Comparison of ENCODE assay signal across 16 cellular contexts in the genomic region with DNA sequence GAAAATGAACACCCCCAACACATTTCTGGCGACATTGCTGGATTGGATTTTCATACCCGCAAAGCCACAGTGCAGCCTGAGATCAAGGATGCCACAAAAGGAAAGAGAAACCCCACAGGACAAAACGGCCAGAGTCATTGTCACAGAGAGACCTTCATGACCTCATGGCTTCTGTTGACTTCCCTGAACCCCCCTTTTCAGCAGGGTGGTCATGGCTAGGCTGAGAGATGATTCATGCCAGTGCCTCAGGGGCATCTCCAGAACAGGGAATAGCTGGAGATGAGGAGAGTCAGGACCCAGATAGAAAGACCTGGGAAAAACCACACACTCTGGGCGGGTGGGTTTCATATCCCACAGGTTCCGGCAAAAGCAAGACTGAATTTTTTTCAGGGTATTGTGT.
DNase-seq lines count a peak whose midpoint lies in the region; TF ChIP-seq lines count a peak whose summit lies in the region.
"Had no signal": no experiment of that assay in that cellular context is flagged by ENCODE, and none has a peak within 500 bp of the region (broad histone marks: within the 10 kb centered on the region; RNA-seq: fewer than 3 reads in every experiment).

No MANE protein-coding gene starts in this region.

- H3K4me1 ChIP-seq in SJSA1 (replicated peaks) (peaks cover 30% of the 10 kb centered on the region), sigmoid colon (no peaks in the 10 kb centered on the region)
- H3K4me1 ChIP-seq in CD4-positive, alpha-beta memory T cell (ENCODE audit: insufficient read depth, low read length) = no peaks in the 10 kb centered on the region

- H3K9me3 ChIP-seq in SJSA1 (replicated peaks) = peaks cover 7% of the 10 kb centered on the region
- H3K9me3 ChIP-seq in sigmoid colon = peaks cover 3 to 5% (median 4%) of the 10 kb centered on the region in 4 donors
- no peaks in the 10 kb centered on the region for H3K9me3 ChIP-seq in CD4-positive, alpha-beta memory T cell (ENCODE audit: control insufficient read depth in 1 of 2, low read length in 2 of 2)

- H3K27me3 Mint-ChIP-seq in CD4-positive, alpha-beta memory T cell = peaks cover 1 to 8% of the 10 kb centered on the region in 2 donors

- no peak for TF ChIP-seq POLR2A in sigmoid colon (IDR thresholded peaks at IDR 0.05)

- no peaks in the 10 kb centered on the region; the same call in 1 of the 2 replicates for H3K36me3 ChIP-seq in SJSA1
- H3K36me3 ChIP-seq in sigmoid colon = no peaks in the 10 kb centered on the region
- H3K36me3 ChIP-seq in CD4-positive, alpha-beta memory T cell (ENCODE audit: insufficient read depth, low read length) = no peaks in the 10 kb centered on the region

- no peaks in the 10 kb centered on the region for H3K36me3 Mint-ChIP-seq in CD4-positive, alpha-beta memory T cell
- H3K36me3 Mint-ChIP-seq: CD14-positive monocyte had no signal

- H3K4me3 Mint-ChIP-seq in CD4-positive, alpha-beta memory T cell = no peak overlapping the region
- H3K4me3 Mint-ChIP-seq: CD14-positive monocyte; CD4-positive, alpha-beta T cell had no signal

- H3K4me3 ChIP-seq in SJSA1 (no peak overlapping the region), sigmoid colon (no peak overlapping the region)
- H3K4me3 ChIP-seq in CD4-positive, alpha-beta memory T cell (ENCODE audit: low read length in 2 of 2) = no peak overlapping the region
- H3K4me3 ChIP-seq: GM23248 had no signal

- H3K4me1 Mint-ChIP-seq in CD4-positive, alpha-beta memory T cell = peaks cover 0 to 1% (median 0%) of the 10 kb centered on the region in 4 donors
- H3K4me1 Mint-ChIP-seq: CD14-positive monocyte had no signal

- WGBS in sigmoid colon, 2 donors = 80 to 82% methylated on average over 5 of the region's 5 CpGs

- no peak for TF ChIP-seq CTCF in sigmoid colon (IDR thresholded peaks at IDR 0.05)
- TF ChIP-seq CTCF in GM10248 (IDR thresholded peaks at IDR 0.05; ENCODE audit: control extremely low read depth, extremely low read depth, low read depth, missing control alignments) = no peak

- DNase-seq in M059J (ENCODE audit: low read depth) = peak; percentile 63
- peak in 1 of 2 experiments; percentile 52 for DNase-seq in SJSA1 (ENCODE audit: low read depth in 1 of 2, low spot score in 2 of 2)
- peak; percentile 27 for DNase-seq in sigmoid colon
- DNase-seq in CD4-positive, alpha-beta memory T cell = no peak
- no peak for DNase-seq in GM10248 (ENCODE audit: extremely low spot score)
- no peak for DNase-seq in NCI-H510A treated with DMSO at 0.1 percent for 48 hours (lab: John Stamatoyannopoulos, UW)
- DNase-seq: Calu3; CD4-positive, alpha-beta T cell; COR-L47; DMS53; DMS79 treated with DMSO at 0.1 percent for 48 hours; GF-D8; GM23248; H7; HCEC 1CT had no signal

- peak overlapping the region; percentile 27 for H3K27ac ChIP-seq in SJSA1
- H3K27ac ChIP-seq in sigmoid colon = no peak overlapping the region
- H3K27ac ChIP-seq in CD4-positive, alpha-beta memory T cell (ENCODE audit: low read depth, low read length) = no peak overlapping the region
- H3K27ac ChIP-seq: GM23248 had no signal

- H3K27me3 ChIP-seq in SJSA1 (replicated peaks) (no peaks in the 10 kb centered on the region), sigmoid colon (peaks cover 0 to 8% (median 0%) of the 10 kb centered on the region in 3 donors)
- H3K27me3 ChIP-seq in CD4-positive, alpha-beta memory T cell (ENCODE audit: insufficient read depth, low read length) = no peaks in the 10 kb centered on the region

- no peak overlapping the region for H3K27ac Mint-ChIP-seq in CD4-positive, alpha-beta memory T cell
- H3K27ac Mint-ChIP-seq: CD14-positive monocyte; CD4-positive, alpha-beta T cell had no signal

- CTCF ChIA-PET in CD4-positive, alpha-beta memory T cell (lab: Charles Lee; ENCODE audit: partially characterized antibody) = no interaction called here
- CTCF ChIA-PET in GM10248 (lab: Yijun Ruan, JAX) = no interaction called here

- no peak for TF ChIP-seq EP300 in sigmoid colon (IDR thresholded peaks at IDR 0.05)

- peaks cover 0 to 7% (median 2%) of the 10 kb centered on the region in 8 donors for H3K9me3 Mint-ChIP-seq in CD4-positive, alpha-beta memory T cell
- H3K9me3 Mint-ChIP-seq: CD4-positive, alpha-beta T cell had no signal

- POLR2A ChIA-PET in CD4-positive, alpha-beta memory T cell (lab: Charles Lee; ENCODE audit: partially characterized antibody) = no interaction called here
- POLR2A ChIA-PET in GM10248 (lab: Yijun Ruan, JAX) = no interaction called here

- intact Hi-C loops in sigmoid colon (cut with DNase I) = no loop called here
- intact Hi-C loops in CD4-positive, alpha-beta memory T cell (cut with micrococcal nuclease) = no loop called here

Comparison
In these comparisons a context has a peak if more than half of its experiments do, and no peak if none do; other contexts are left out.
1. DNase-seq: peak in M059J (single experiment) and sigmoid colon (single experiment); none in CD4-positive, alpha-beta memory T cell (0 of 5), GM10248 (single experiment) and NCI-H510A treated with DMSO at 0.1 percent for 48 hours (single experiment).